Comparison of ENCODE assay signal across 8 cellular contexts in genomic region chr17:48908047-48908843, GRCh38. TPM values are rescaled to one million over a fixed set of nuclear protein-coding genes. Genes with fewer than 3 reads are reported as not detected.
DNase-seq lines count a peak whose midpoint lies in the region; ATAC-seq and TF ChIP-seq lines count a peak whose summit lies in the region.

Gene UBE2Z (plus strand): TSS chr17:48908407. CDS start chr17:48908504, 97 bp downstream.

- H3K4me1 ChIP-seq in liver (ENCODE audit: control insufficient read depth in 4 of 4, insufficient read depth in 4 of 4, low read length in 3 of 4): peaks cover 4 to 24% (median 21%) of the 10 kb centered on the region in 4 donors

- peak in 1 of 2 donors; percentile 16 for TF ChIP-seq RAD21 in liver (IDR thresholded peaks at IDR 0.05)

- TF ChIP-seq CTCF in CD14-positive monocyte (IDR thresholded peaks at IDR 0.05) (no peak), liver (IDR thresholded peaks at IDR 0.05; ENCODE audit: low read depth, low read length, missing input control) (no peak)

- peak within 1 kb of the TSS; percentile 71 to 81 for H3K27ac ChIP-seq in liver (ENCODE audit: low read depth in 1 of 2, low read length in 2 of 2)

- H3K4me1 Mint-ChIP-seq in CD14-positive monocyte: peaks cover 35% of the 10 kb centered on the region

- H3K4me3 Mint-ChIP-seq in CD14-positive monocyte: peak within 1 kb of the TSS; percentile 93 to 98

- peak within 1 kb of the TSS; percentile 80 to 97 (median 89) for H3K4me3 ChIP-seq in liver (ENCODE audit: low read depth in 1 of 3, low read length in 3 of 3)

- H3K36me3 ChIP-seq in liver (ENCODE audit: control insufficient read depth in 4 of 4, insufficient read depth in 3 of 4, low read depth in 1 of 4, low read length in 3 of 4): peaks cover 0 to 10% (median 8%) of the 10 kb centered on the region in 4 donors

- no peaks in the 10 kb centered on the region for H3K9me3 Mint-ChIP-seq in CD14-positive monocyte

- intact Hi-C loops in CD14-positive monocyte (cut with micrococcal nuclease): loop anchor here in 1 of 2 donors (2.0 to 5.0 kb wide), 2 partner anchors 15 to 76 kb away; partner anchors contain the start of genes ATP5MC1 and CALCOCO2

- peak within 1 kb of the TSS; percentile 43 to 71 for H3K9ac ChIP-seq in liver (ENCODE audit: low read depth in 1 of 2, low read length in 2 of 2)

- no peaks in the 10 kb centered on the region for H3K27me3 ChIP-seq in liver (ENCODE audit: control insufficient read depth in 4 of 4, insufficient read depth in 4 of 4, low read length in 3 of 4)

- H3K36me3 Mint-ChIP-seq in CD14-positive monocyte: peaks cover 32 to 38% of the 10 kb centered on the region in 2 donors

- H3K9me3 ChIP-seq in liver (ENCODE audit: control insufficient read depth in 4 of 4, low read length in 3 of 4): no peaks in the 10 kb centered on the region

- DNase-seq in CD14-positive monocyte (ENCODE audit: low spot score): peak; percentile 93
- peak; percentile 95 for DNase-seq in NCI-H748 (lab: John Stamatoyannopoulos, UW; ENCODE audit: unreplicated experiment)
- peak; percentile 74 to 88 for DNase-seq in activated CD4-positive, alpha-beta T cell treated with anti-CD3 and anti-CD28 coated beads, Interleukin-2, amount 50 U/mL, for 24 hours (ENCODE audit: low read depth in 1 of 2, low spot score in 1 of 2)
- peak; percentile 96 for DNase-seq in dermis blood vessel endothelial cell
- DNase-seq in stimulated activated CD4-positive, alpha-beta T cell treated with anti-CD3 and anti-CD28 coated beads, Interleukin-4, amount 100 ng/mL, for 24 hours: peak; percentile 91

- ATAC-seq in GM19351 (IDR thresholded peaks at IDR 0.05; ENCODE audit: unreplicated experiment) (peak; percentile 81), HG03521 (IDR thresholded peaks at IDR 0.05; ENCODE audit: unreplicated experiment) (peak; percentile 71)

- H3K27me3 Mint-ChIP-seq in CD14-positive monocyte (ENCODE audit: low read depth in 3 of 3): peaks cover 0 to 3% (median 0%) of the 10 kb centered on the region in 3 donors

- H3K27ac Mint-ChIP-seq in CD14-positive monocyte: peak within 1 kb of the TSS; percentile 96 to 100 (median 98)

- under 1% methylated on average over 81 of the region's 81 CpGs for WGBS in liver

TF ChIP-seq in liver, 16 proteins besides CTCF, POLR2A, EP300 and RAD21:
- TF ChIP-seq ATF3 (IDR thresholded peaks at IDR 0.05) (no peak), GABPA (IDR thresholded peaks at IDR 0.05 in 1 of 2, conservative IDR thresholded peaks at IDR 0.05 in 1 of 2) (peak in 1 of 2 donors; percentile 76), FOXA1 (IDR thresholded peaks at IDR 0.05) (no peak), FOXA2 (IDR thresholded peaks at IDR 0.05) (no peak), SP1 (IDR thresholded peaks at IDR 0.05) (peak; percentile 49), HNF4A (conservative IDR thresholded peaks at IDR 0.05) (no peak), NR2F2 (IDR thresholded peaks at IDR 0.05) (no peak), YY1 (IDR thresholded peaks at IDR 0.05) (peak; percentile 78), JUND (IDR thresholded peaks at IDR 0.05) (no peak), HNF4G (IDR thresholded peaks at IDR 0.05) (no peak), TAF1 (conservative IDR thresholded peaks at IDR 0.05) (peak; percentile 88), EGR1 (IDR thresholded peaks at IDR 0.05; ENCODE audit: low read depth in 2 of 2) (no peak), RXRA (IDR thresholded peaks at IDR 0.05) (peak in 1 of 2 donors; percentile 23)
- TF ChIP-seq, protein P1, sequence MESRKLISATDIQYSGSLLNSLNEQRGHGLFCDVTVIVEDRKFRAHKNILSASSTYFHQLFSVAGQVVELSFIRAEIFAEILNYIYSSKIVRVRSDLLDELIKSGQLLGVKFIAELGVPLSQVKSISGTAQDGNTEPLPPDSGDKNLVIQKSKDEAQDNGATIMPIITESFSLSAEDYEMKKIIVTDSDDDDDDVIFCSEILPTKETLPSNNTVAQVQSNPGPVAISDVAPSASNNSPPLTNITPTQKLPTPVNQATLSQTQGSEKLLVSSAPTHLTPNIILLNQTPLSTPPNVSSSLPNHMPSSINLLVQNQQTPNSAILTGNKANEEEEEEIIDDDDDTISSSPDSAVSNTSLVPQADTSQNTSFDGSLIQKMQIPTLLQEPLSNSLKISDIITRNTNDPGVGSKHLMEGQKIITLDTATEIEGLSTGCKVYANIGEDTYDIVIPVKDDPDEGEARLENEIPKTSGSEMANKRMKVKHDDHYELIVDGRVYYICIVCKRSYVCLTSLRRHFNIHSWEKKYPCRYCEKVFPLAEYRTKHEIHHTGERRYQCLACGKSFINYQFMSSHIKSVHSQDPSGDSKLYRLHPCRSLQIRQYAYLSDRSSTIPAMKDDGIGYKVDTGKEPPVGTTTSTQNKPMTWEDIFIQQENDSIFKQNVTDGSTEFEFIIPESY (IDR thresholded peaks at IDR 0.05): no peak
- TF ChIP-seq, protein P2, sequence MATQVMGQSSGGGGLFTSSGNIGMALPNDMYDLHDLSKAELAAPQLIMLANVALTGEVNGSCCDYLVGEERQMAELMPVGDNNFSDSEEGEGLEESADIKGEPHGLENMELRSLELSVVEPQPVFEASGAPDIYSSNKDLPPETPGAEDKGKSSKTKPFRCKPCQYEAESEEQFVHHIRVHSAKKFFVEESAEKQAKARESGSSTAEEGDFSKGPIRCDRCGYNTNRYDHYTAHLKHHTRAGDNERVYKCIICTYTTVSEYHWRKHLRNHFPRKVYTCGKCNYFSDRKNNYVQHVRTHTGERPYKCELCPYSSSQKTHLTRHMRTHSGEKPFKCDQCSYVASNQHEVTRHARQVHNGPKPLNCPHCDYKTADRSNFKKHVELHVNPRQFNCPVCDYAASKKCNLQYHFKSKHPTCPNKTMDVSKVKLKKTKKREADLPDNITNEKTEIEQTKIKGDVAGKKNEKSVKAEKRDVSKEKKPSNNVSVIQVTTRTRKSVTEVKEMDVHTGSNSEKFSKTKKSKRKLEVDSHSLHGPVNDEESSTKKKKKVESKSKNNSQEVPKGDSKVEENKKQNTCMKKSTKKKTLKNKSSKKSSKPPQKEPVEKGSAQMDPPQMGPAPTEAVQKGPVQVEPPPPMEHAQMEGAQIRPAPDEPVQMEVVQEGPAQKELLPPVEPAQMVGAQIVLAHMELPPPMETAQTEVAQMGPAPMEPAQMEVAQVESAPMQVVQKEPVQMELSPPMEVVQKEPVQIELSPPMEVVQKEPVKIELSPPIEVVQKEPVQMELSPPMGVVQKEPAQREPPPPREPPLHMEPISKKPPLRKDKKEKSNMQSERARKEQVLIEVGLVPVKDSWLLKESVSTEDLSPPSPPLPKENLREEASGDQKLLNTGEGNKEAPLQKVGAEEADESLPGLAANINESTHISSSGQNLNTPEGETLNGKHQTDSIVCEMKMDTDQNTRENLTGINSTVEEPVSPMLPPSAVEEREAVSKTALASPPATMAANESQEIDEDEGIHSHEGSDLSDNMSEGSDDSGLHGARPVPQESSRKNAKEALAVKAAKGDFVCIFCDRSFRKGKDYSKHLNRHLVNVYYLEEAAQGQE (IDR thresholded peaks at IDR 0.05): peak; percentile 57
TF ChIP-seq in liver: peak in this region for 6.

RNA-seq across cellular contexts. Expression of gene UBE2Z, which starts in this region (rescaled TPM):
- 10 to 100 TPM; 35.8 to 44.7 TPM for polyA plus RNA-seq in CD14-positive monocyte
- total RNA-seq in dermis blood vessel endothelial cell: 71.0 and 75.1 TPM in 2 replicates
- total RNA-seq in liver: 10 to 100 TPM; 20.5 to 23.8 TPM
- polyA plus RNA-seq in liver: 10 to 100 TPM; 10.5 to 17.1 TPM

Comparison
In these comparisons a context has a peak if more than half of its experiments do, and no peak if none do; other contexts are left out.
1. Peak in every context shown above with its lines: DNase-seq, ATAC-seq, H3K4me3 ChIP-seq and H3K27ac ChIP-seq.